17 cellular contexts compared by ENCODE assay signal in the genomic region with DNA sequence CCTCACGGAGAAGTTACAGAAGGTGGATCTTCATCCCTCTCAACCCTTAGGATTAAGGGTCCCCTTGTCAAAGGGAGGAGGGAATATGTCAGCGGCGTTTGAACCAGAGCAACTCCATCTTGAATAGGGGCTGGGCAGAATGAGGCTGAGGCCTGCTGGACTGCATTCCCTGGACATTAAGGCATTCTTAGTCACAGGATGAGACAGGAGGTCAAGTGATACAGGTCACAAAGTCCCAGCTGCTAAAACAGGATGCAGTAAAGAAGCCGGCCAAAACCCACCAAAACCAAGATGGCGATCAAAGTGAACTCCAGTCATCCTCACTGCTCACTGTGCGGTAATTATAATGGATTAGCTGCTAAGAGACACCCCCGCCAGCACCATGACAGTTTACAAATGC. TPM values are rescaled to one million over a fixed set of nuclear protein-coding genes. Genes with fewer than 3 reads are reported as not detected.
A peak's percentile ranks its signal among the peaks of the same experiment; 100 is the strongest.
DNase-seq lines count a peak whose midpoint lies in the region; ATAC-seq and TF ChIP-seq lines count a peak whose summit lies in the region.
"Had no signal": no experiment of that assay in that cellular context is flagged by ENCODE, and none has a peak within 500 bp of the region (broad histone marks: within the 10 kb centered on the region; RNA-seq: fewer than 3 reads in every experiment).

No MANE protein-coding gene starts in this region.

- no peaks in the 10 kb centered on the region for H3K9me3 Mint-ChIP-seq in neural progenitor cell

- H3K4me3 Mint-ChIP-seq in neural progenitor cell, result no peak overlapping the region

- H3K4me2 ChIP-seq in neural progenitor cell, result no peak overlapping the region

- no peak overlapping the region for H3K27ac ChIP-seq in neural progenitor cell
- H3K27ac ChIP-seq in effector memory CD4-positive, alpha-beta T cell (ENCODE audit: insufficient read depth, low read length, poor library complexity, severe bottlenecking), result no peak overlapping the region

- no peak overlapping the region for H3K27ac Mint-ChIP-seq in neural progenitor cell

- peaks cover 6% of the 10 kb centered on the region for H3K27me3 Mint-ChIP-seq in neural progenitor cell (ENCODE audit: insufficient read depth, low read depth)

- no peak overlapping the region for H3K9ac ChIP-seq in neural progenitor cell

- no peaks in the 10 kb centered on the region for H3K36me3 ChIP-seq in neural progenitor cell
- H3K36me3 ChIP-seq in effector memory CD4-positive, alpha-beta T cell (ENCODE audit: control insufficient read depth, insufficient read depth, low read length), result no peaks in the 10 kb centered on the region

- H3K9me3 ChIP-seq in neural progenitor cell (ENCODE audit: low read depth), result no peaks in the 10 kb centered on the region
- H3K9me3 ChIP-seq in effector memory CD4-positive, alpha-beta T cell (ENCODE audit: control insufficient read depth, low read length), result no peaks in the 10 kb centered on the region

- DNase-seq in A172 (ENCODE audit: low spot score) (peak; percentile 73), M059J (ENCODE audit: low read depth) (peak; percentile 31), dermis blood vessel endothelial cell (peak; percentile 12), neural progenitor cell (ENCODE audit: low spot score) (no peak), NCI-H1436 (lab: John Stamatoyannopoulos, UW) (no peak)
- no peak for DNase-seq in effector memory CD4-positive, alpha-beta T cell
- no peak for DNase-seq in activated CD4-positive, alpha-beta T cell treated with anti-CD3 and anti-CD28 coated beads for 48 hours
- DNase-seq: 8988T; C1 segment of cervical spinal cord; DMS 273 treated with DMSO at 0.1 percent for 48 hours; Karpas-422; MV-4-11; NCI-H146; NCI-H69; NK-92 treated with Interleukin-12 subunit alpha and Interleukin-12 subunit beta, amount 100 ng/mL, for 24 hours; SHP77 had no signal

- no peak for ATAC-seq in GM21737 (IDR thresholded peaks at IDR 0.05; ENCODE audit: unreplicated experiment)

- H3K27me3 ChIP-seq in neural progenitor cell, result no peaks in the 10 kb centered on the region
- peaks cover 3% of the 10 kb centered on the region for H3K27me3 ChIP-seq in effector memory CD4-positive, alpha-beta T cell (replicated peaks; ENCODE audit: control insufficient read depth, insufficient read depth, low read length, poor library complexity, severe bottlenecking)

- H3K36me3 Mint-ChIP-seq in neural progenitor cell, result peaks cover 2% of the 10 kb centered on the region

- H3K4me1 Mint-ChIP-seq in neural progenitor cell, result peaks cover 5% of the 10 kb centered on the region

- peaks cover 5% of the 10 kb centered on the region for H3F3A ChIP-seq in neural progenitor cell (ENCODE audit: low read depth)

- no peaks in the 10 kb centered on the region for H3K79me2 ChIP-seq in neural progenitor cell (ENCODE audit: low read depth)

- no peak for TF ChIP-seq CTCF in neural progenitor cell (IDR thresholded peaks at IDR 0.05)

- peaks cover 18% of the 10 kb centered on the region for H3K4me1 ChIP-seq in neural progenitor cell
- no peaks in the 10 kb centered on the region for H3K4me1 ChIP-seq in effector memory CD4-positive, alpha-beta T cell (ENCODE audit: control insufficient read depth, insufficient read depth, low read length, poor library complexity, severe bottlenecking)

- H4K20me1 ChIP-seq in neural progenitor cell (ENCODE audit: low read depth), result no peaks in the 10 kb centered on the region

- H3K4me3 ChIP-seq in neural progenitor cell, result no peak overlapping the region
- H3K4me3 ChIP-seq in effector memory CD4-positive, alpha-beta T cell (ENCODE audit: insufficient read depth, low read depth, low read length, poor library complexity, severe bottlenecking), result no peak overlapping the region

- peak overlapping the region; percentile 50 for H2AFZ ChIP-seq in neural progenitor cell (replicated peaks)

RNA-seq across cellular contexts. Expression of a gene that starts 36.7 kb away (rescaled TPM):
- 0.19 TPM in 1 of 2 replicates, not detected in the other for total RNA-seq in A172 (2014; rRNA removed; shearing (Covaris generic))
- total RNA-seq in M059J (2014; rRNA removed; shearing (Covaris generic)), result not detected in 2 replicates
- not detected in 2 replicates for total RNA-seq in dermis blood vessel endothelial cell
- total RNA-seq in neural progenitor cell (ENCODE audit: low replicate concordance), result 0.30 and 1.6 TPM in 2 replicates

Comparison
In these comparisons a context has a peak if more than half of its experiments do, and no peak if none do; other contexts are left out.
1. DNase-seq: peak in A172 (single experiment), M059J (single experiment) and dermis blood vessel endothelial cell (single experiment); none in neural progenitor cell (single experiment), effector memory CD4-positive, alpha-beta T cell (0 of 3), NCI-H1436 (single experiment) and activated CD4-positive, alpha-beta T cell treated with anti-CD3 and anti-CD28 coated beads for 48 hours (single experiment).